In the genomic region with DNA sequence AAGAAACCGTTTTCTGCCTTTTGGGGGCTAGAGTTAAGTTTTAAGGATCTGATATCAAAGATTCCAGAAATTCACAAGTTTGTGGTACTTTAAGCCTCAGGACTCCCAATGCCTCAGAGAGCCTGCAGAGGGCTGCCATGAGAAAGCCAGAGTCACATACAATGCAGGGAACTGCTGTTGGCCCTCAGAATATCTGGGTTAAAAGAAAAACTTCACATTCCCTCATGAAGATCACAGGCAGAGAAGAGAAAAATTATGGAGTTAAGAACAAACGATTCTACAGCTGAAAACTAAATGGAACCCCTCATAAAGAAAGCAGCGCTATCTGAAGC, we compare ENCODE assay signal across 14 cellular contexts. TPM values are rescaled to one million over a fixed set of nuclear protein-coding genes. Genes with fewer than 3 reads are reported as not detected.
DNase-seq lines count a peak whose midpoint lies in the region; ATAC-seq and TF ChIP-seq lines count a peak whose summit lies in the region.
"Had no signal": no experiment of that assay in that cellular context is flagged by ENCODE, and none has a peak within 500 bp of the region (broad histone marks: within the 10 kb centered on the region; RNA-seq: fewer than 3 reads in every experiment).

No MANE protein-coding gene starts in this region.

- ATAC-seq in mucosa of descending colon, result no peak
- no peak for ATAC-seq in HG02763 (IDR thresholded peaks at IDR 0.05; ENCODE audit: unreplicated experiment)

- H3K4me3 ChIP-seq in A673 (ENCODE audit: low read depth, low read length, poor library complexity, severe bottlenecking) (no peak overlapping the region), mucosa of descending colon (no peak overlapping the region)

- CTCF ChIA-PET in A673 (lab: Charles Lee), result no interaction called here

- no peaks in the 10 kb centered on the region for H3K27me3 ChIP-seq in A673 (replicated peaks; ENCODE audit: insufficient read depth, low read depth, low read length, poor library complexity)

- no peaks in the 10 kb centered on the region for H3K9me3 ChIP-seq in A673 (ENCODE audit: low read depth, low read length, poor library complexity, severe bottlenecking)
- no peaks in the 10 kb centered on the region for H3K9me3 ChIP-seq in mucosa of descending colon

- TF ChIP-seq CTCF in A673 (conservative IDR thresholded peaks at IDR 0.05; ENCODE audit: low read depth, low read length) (0 out of 2 replicates have a peak, but pooled peaks have one; percentile 18), mucosa of descending colon (IDR thresholded peaks at IDR 0.05) (no peak)

- no peak overlapping the region for H3K27ac ChIP-seq in A673 (ENCODE audit: low read depth, low read length, poor library complexity, severe bottlenecking)
- H3K27ac ChIP-seq: RWPE1 had no signal

- no peaks in the 10 kb centered on the region for H3K36me3 ChIP-seq in A673 (ENCODE audit: insufficient read depth, low read length, poor library complexity, severe bottlenecking)
- H3K36me3 ChIP-seq in mucosa of descending colon (ENCODE audit: low read depth), result no peaks in the 10 kb centered on the region

- POLR2A ChIA-PET in A673 (lab: Charles Lee; ENCODE audit: low non-redundant PET), result no interaction called here

- H3K4me1 ChIP-seq in A673 (ENCODE audit: insufficient read depth, low read length, poor library complexity, severe bottlenecking), result no peaks in the 10 kb centered on the region
- H3K4me1 ChIP-seq in mucosa of descending colon (ENCODE audit: low read depth), result no peaks in the 10 kb centered on the region

- intact Hi-C loops in A673 (cut with micrococcal nuclease; ENCODE audit: unreplicated experiment) (no loop called here), mucosa of descending colon (cut with DNase I, micrococcal nuclease) (no loop called here)

- BruUV-seq in A673 (replicated peaks; lab: Mats Ljungman, UMichigan), result no TSS peak

- DNase-seq in A673 (ENCODE audit: low spot score) (no peak), LHCN-M2 (ENCODE audit: low read depth) (peak; percentile 7), dermis blood vessel endothelial cell (peak; percentile 24), medulla oblongata (ENCODE audit: extremely low spot score) (peak; percentile 68), putamen (ENCODE audit: low spot score) (no peak), mucosa of descending colon (no peak), NCI-H1930 (lab: John Stamatoyannopoulos, UW) (no peak)
- DNase-seq: ACHN; activated CD4-positive, CD25-positive, alpha-beta regulatory T cell; Karpas-422; NCI-H226; trophoblast cell had no signal

RNA-seq across cellular contexts. Expression of a gene that starts 39.5 kb away (rescaled TPM):
- total RNA-seq in A673 (2021) (36.0 and 40.0 TPM in 2 replicates), LHCN-M2 (2014; rRNA removed) (7.6 and 26.8 TPM in 2 replicates), dermis blood vessel endothelial cell (17.4 and 25.2 TPM in 2 replicates), mucosa of descending colon (100 to 1,000 TPM in 1 of 3 donors, 10 to 100 TPM in 2; 41.4 to 147 (median 44.0) TPM)
- 3.0 TPM for polyA plus RNA-seq in LHCN-M2 (2012)

Comparison
In these comparisons a context has a peak if more than half of its experiments do, and no peak if none do; other contexts are left out.
1. DNase-seq: peak in LHCN-M2 (single experiment), dermis blood vessel endothelial cell (single experiment) and medulla oblongata (single experiment); none in A673 (single experiment), putamen (single experiment), mucosa of descending colon (0 of 3) and NCI-H1930 (0 of 2).